8 cellular contexts compared by ENCODE assay signal in the genomic region with DNA sequence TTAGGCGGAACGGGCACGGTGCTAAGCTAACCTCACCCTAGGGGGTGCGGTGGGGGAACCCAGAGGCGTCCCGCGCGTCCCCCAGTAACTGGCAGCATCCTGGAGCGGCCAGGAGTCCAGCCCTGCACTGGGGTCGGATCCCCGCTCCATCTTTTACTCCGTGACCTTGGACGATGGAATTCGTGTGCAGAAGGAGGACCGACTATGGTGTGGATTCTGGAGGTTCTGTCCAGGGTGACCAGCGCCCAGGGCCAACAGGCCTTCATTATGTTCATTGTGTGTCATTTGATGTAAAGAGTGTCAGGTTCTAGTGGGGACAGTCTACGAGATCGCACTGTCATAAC. TPM values are rescaled to one million over a fixed set of nuclear protein-coding genes. Genes with fewer than 3 reads are reported as not detected.
DNase-seq lines count a peak whose midpoint lies in the region; ATAC-seq and TF ChIP-seq lines count a peak whose summit lies in the region.

No MANE protein-coding gene starts in this region.

- peaks cover 11% of the 10 kb centered on the region for H3F3A ChIP-seq in DOHH2 (ENCODE audit: control insufficient read depth, insufficient read depth)

- 0 out of 2 replicates have a peak, but pooled peaks have one; percentile 7 for ATAC-seq in Panc1
- ATAC-seq in GM19328 (IDR thresholded peaks at IDR 0.05; ENCODE audit: unreplicated experiment): no peak
- no peak for ATAC-seq in GM21717 (IDR thresholded peaks at IDR 0.05; ENCODE audit: unreplicated experiment)

- H4K20me1 ChIP-seq in DOHH2 (ENCODE audit: control insufficient read depth, insufficient read depth, low read depth, low read length): peaks cover 10% of the 10 kb centered on the region

- H3K79me2 ChIP-seq in DOHH2 (ENCODE audit: control insufficient read depth, low read length): peaks cover 96% of the 10 kb centered on the region
- peaks cover 42% of the 10 kb centered on the region for H3K79me2 ChIP-seq in parathyroid adenoma

- peaks cover 58% of the 10 kb centered on the region for H3K36me3 ChIP-seq in DOHH2 (ENCODE audit: control insufficient read depth, low read length)
- peaks cover 3% of the 10 kb centered on the region; the same call in 1 of the 2 replicates for H3K36me3 ChIP-seq in Panc1 (ENCODE audit: control insufficient read depth, insufficient read depth, low read length)
- peaks cover 0 to 28% (median 3%) of the 10 kb centered on the region in 3 donors for H3K36me3 ChIP-seq in esophagus squamous epithelium
- H3K36me3 ChIP-seq in parathyroid adenoma (ENCODE audit: control insufficient read depth, insufficient read depth, low read length): no peaks in the 10 kb centered on the region

- no peaks in the 10 kb centered on the region for H3K9me2 ChIP-seq in DOHH2 (replicated peaks; ENCODE audit: control insufficient read depth, low read length)

- H2AFZ ChIP-seq in parathyroid adenoma: peak overlapping the region; percentile 84

- H3K9me3 ChIP-seq in DOHH2 (ENCODE audit: control insufficient read depth, insufficient read depth, low read length) (peaks cover 8% of the 10 kb centered on the region; the same call in 1 of the 2 replicates), Panc1 (ENCODE audit: control insufficient read depth, insufficient read depth, low read depth, low read length) (no peaks in the 10 kb centered on the region), esophagus squamous epithelium (no peaks in the 10 kb centered on the region), parathyroid adenoma (ENCODE audit: control insufficient read depth, low read length) (no peaks in the 10 kb centered on the region)

- TF ChIP-seq CTCF in DOHH2 (IDR thresholded peaks at IDR 0.05; ENCODE audit: low read depth, low read length, poor library complexity, severe bottlenecking) (no peak), Panc1 (IDR thresholded peaks at IDR 0.05) (no peak), esophagus squamous epithelium (IDR thresholded peaks at IDR 0.05) (no peak), parathyroid adenoma (IDR thresholded peaks at IDR 0.05) (no peak)

- H3K4me1 ChIP-seq in DOHH2 (ENCODE audit: control insufficient read depth, low read length) (peaks cover 83% of the 10 kb centered on the region), Panc1 (ENCODE audit: control insufficient read depth, insufficient read depth, low read length) (peaks cover 14% of the 10 kb centered on the region), esophagus squamous epithelium (peaks cover 27 to 80% (median 44%) of the 10 kb centered on the region in 3 donors), parathyroid adenoma (peaks cover 46% of the 10 kb centered on the region)

- in situ Hi-C loops in Panc1 (cut with HindIII; ENCODE audit: low pct_unique_long_range_greater_than_20kb, low sequenced_read_pairs): no loop called here

- TF ChIP-seq POLR2A in esophagus squamous epithelium (IDR thresholded peaks at IDR 0.05): no peak

- CTCF ChIA-PET in Panc1 (lab: Charles Lee): interaction anchor here (0.6 to 1.1 kb wide), 2 partner anchors 13 to 169 kb away, joined by 3 to 6 read pairs; no protein-coding TSS in a partner anchor

- intact Hi-C loops in Panc1 (cut with micrococcal nuclease; ENCODE audit: unreplicated experiment): no loop called here
- intact Hi-C loops in esophagus squamous epithelium (cut with DNase I): loop anchor here (5.0 kb wide), 1 partner anchor 57 kb away; no protein-coding TSS in a partner anchor

- POLR2A ChIA-PET in Panc1 (lab: Charles Lee): no interaction called here

- H3K27ac ChIP-seq in DOHH2 (ENCODE audit: low read depth, low read length) (peak overlapping the region; percentile 58), Panc1 (ENCODE audit: low read length) (peak overlapping the region; percentile 93), esophagus squamous epithelium (peak overlapping the region; percentile 82 to 91 (median 83)), parathyroid adenoma (peak overlapping the region; percentile 45)

- peak overlapping the region; percentile 74 for H3K9ac ChIP-seq in parathyroid adenoma

- H3K4me3 ChIP-seq in DOHH2 (ENCODE audit: low read length): peak overlapping the region; percentile 92
- peak overlapping the region; percentile 85 to 93 for H3K4me3 ChIP-seq in Panc1 (ENCODE audit: low read depth in 2 of 2, low read length in 2 of 2)
- peak overlapping the region; percentile 77 to 98 (median 88) for H3K4me3 ChIP-seq in esophagus squamous epithelium
- H3K4me3 ChIP-seq in parathyroid adenoma (ENCODE audit: low read depth, low read length): peak overlapping the region; percentile 87

- 8 to 40% methylated on average over 3 to 5 of the region's 18 CpGs for WGBS in esophagus squamous epithelium, 2 donors

- H3K4me2 ChIP-seq in DOHH2 (ENCODE audit: low read length) (peak overlapping the region; percentile 89), parathyroid adenoma (ENCODE audit: low read length) (peak overlapping the region; percentile 99)

- DNase-seq in Panc1 (ENCODE audit: low read depth, low spot score): no peak
- DNase-seq in esophagus squamous epithelium (lab: John Stamatoyannopoulos, UW): no peak
- DNase-seq in UCSD-AML1 (lab: John Stamatoyannopoulos, UW; ENCODE audit: unreplicated experiment): no peak
- DNase-seq in AML-193 (lab: John Stamatoyannopoulos, UW): no peak

- no peaks in the 10 kb centered on the region for H3K27me3 ChIP-seq in DOHH2 (ENCODE audit: control insufficient read depth, low read length)
- H3K27me3 ChIP-seq in Panc1 (ENCODE audit: control insufficient read depth, insufficient read depth, low read length): no peaks in the 10 kb centered on the region
- H3K27me3 ChIP-seq in esophagus squamous epithelium: no peaks in the 10 kb centered on the region
- no peaks in the 10 kb centered on the region for H3K27me3 ChIP-seq in parathyroid adenoma (ENCODE audit: control insufficient read depth, insufficient read depth, low read length)

- no TSS peak for BruUV-seq in Panc1 (replicated peaks; lab: Mats Ljungman, UMichigan)

RNA-seq across cellular contexts. Expression of gene SPPL2B, which starts 0.7 kb away (rescaled TPM):
- 76.0 TPM for total RNA-seq in Panc1 (2021; ENCODE audit: unreplicated experiment)
- 96.3 TPM for polyA plus RNA-seq in Panc1 (2012; ENCODE audit: insufficient read length)
- 10 to 100 TPM; 14.7 to 37.7 (median 36.2) TPM for total RNA-seq in esophagus squamous epithelium

RNA-seq across cellular contexts. Expression of gene LSM7, which starts 0.7 kb away (rescaled TPM):
- total RNA-seq in Panc1 (2021; ENCODE audit: unreplicated experiment): 97.3 TPM
- polyA plus RNA-seq in Panc1 (2012; ENCODE audit: insufficient read length): 186 TPM
- total RNA-seq in esophagus squamous epithelium: 100 to 1,000 TPM in 3 of 4 donors, 10 to 100 TPM in 1; 97.8 to 163 (median 128) TPM

RNA-seq across cellular contexts. Expression of gene LINGO3, which starts 21.2 kb away (rescaled TPM):
- 0.13 TPM for total RNA-seq in Panc1 (2021; ENCODE audit: unreplicated experiment)
- polyA plus RNA-seq in Panc1 (2012; ENCODE audit: insufficient read length): 1.2 TPM
- total RNA-seq in esophagus squamous epithelium: under 1 TPM in 1 of 4 donors, not detected in 3; 0.09 TPM

RNA-seq across cellular contexts. Expression of gene TMPRSS9, which starts 30.9 kb away (rescaled TPM):
- total RNA-seq in Panc1 (2021; ENCODE audit: unreplicated experiment) (0.23 TPM), esophagus squamous epithelium (under 1 TPM in 1 of 4 donors, not detected in 3; 0.19 TPM)
- 0.33 TPM for polyA plus RNA-seq in Panc1 (2012; ENCODE audit: insufficient read length)

RNA-seq across cellular contexts. Expression of gene PEAK3, which starts 47.2 kb away (rescaled TPM):
- total RNA-seq in Panc1 (2021; ENCODE audit: unreplicated experiment): not detected
- 0.15 TPM for polyA plus RNA-seq in Panc1 (2012; ENCODE audit: insufficient read length)
- under 1 TPM in 3 of 4 donors, not detected in 1; 0.32 to 0.40 (median 0.38) TPM for total RNA-seq in esophagus squamous epithelium
